8 cellular contexts compared by ENCODE assay signal in genomic region chr17:40547079-40547784, GRCh38. TPM values are rescaled to one million over a fixed set of nuclear protein-coding genes. Genes with fewer than 3 reads are reported as not detected.
A peak's percentile ranks its signal among the peaks of the same experiment; 100 is the strongest.
DNase-seq lines count a peak whose midpoint lies in the region; ATAC-seq and TF ChIP-seq lines count a peak whose summit lies in the region.

No MANE protein-coding gene starts in this region.

- intact Hi-C loops in transverse colon (cut with DNase I; ENCODE audit: low total_unique reads): no loop called here

- peak overlapping the region in 1 of 2 donors; percentile 46 for H3K9ac ChIP-seq in liver (ENCODE audit: low read depth in 1 of 2, low read length in 2 of 2)

- DNase-seq in NCI-H345 (lab: John Stamatoyannopoulos, UW) (peak; percentile 98), transverse colon (peak; percentile 13), midbrain (lab: John Stamatoyannopoulos, UW) (no peak), GM13977 (ENCODE audit: low spot score) (no peak)
- peak; percentile 74 for DNase-seq in activated T-cell treated with anti-CD3 and anti-CD28 coated beads, Interleukin-2, amount 50 U/mL, for 1 hour

- no peak for TF ChIP-seq POLR2A in transverse colon (IDR thresholded peaks at IDR 0.05)

- H3K27me3 ChIP-seq in liver (ENCODE audit: control insufficient read depth in 4 of 4, insufficient read depth in 4 of 4, low read length in 3 of 4) (no peaks in the 10 kb centered on the region), transverse colon (no peaks in the 10 kb centered on the region)

- no peak for TF ChIP-seq CTCF in liver (IDR thresholded peaks at IDR 0.05; ENCODE audit: low read depth, low read length, missing input control)
- TF ChIP-seq CTCF in transverse colon (IDR thresholded peaks at IDR 0.05): no peak
- no peak for TF ChIP-seq CTCF in GM13977 (IDR thresholded peaks at IDR 0.05; ENCODE audit: extremely low read depth, insufficient read depth, missing control alignments)

- in situ Hi-C loops in transverse colon (cut with MboI; ENCODE audit: low pct_ligation_motif_present in 1 of 4, low pct_unique_long_range_greater_than_20kb in 1 of 4, low sequenced_read_pairs in 3 of 4) (loop anchor here in 2 of 4 donors (25.0 kb wide), 1 partner anchor 110 kb away; the partner anchor contains the start of gene IGFBP4 (in 2 of the 2)), GM13977 (cut with MboI; ENCODE audit: low pct_unique_long_range_greater_than_20kb, low sequenced_read_pairs, unreplicated experiment) (no loop called here)

- peaks cover 26 to 62% (median 47%) of the 10 kb centered on the region in 4 donors for H3K4me1 ChIP-seq in liver (ENCODE audit: control insufficient read depth in 4 of 4, insufficient read depth in 4 of 4, low read length in 3 of 4)
- H3K4me1 ChIP-seq in transverse colon: peaks cover 24 to 57% (median 37%) of the 10 kb centered on the region in 4 donors

- peak overlapping the region in 1 of 3 donors; percentile 11 for H3K4me3 ChIP-seq in liver (ENCODE audit: low read depth in 1 of 3, low read length in 3 of 3)
- no peak overlapping the region for H3K4me3 ChIP-seq in transverse colon

- H3K36me3 ChIP-seq in liver (ENCODE audit: control insufficient read depth in 4 of 4, insufficient read depth in 3 of 4, low read depth in 1 of 4, low read length in 3 of 4) (no peaks in the 10 kb centered on the region), transverse colon (no peaks in the 10 kb centered on the region)

- 72% methylated on average over 11 of the region's 11 CpGs for WGBS in liver
- 62% methylated on average over 11 of the region's 11 CpGs; no CpG with 5 or more reads in 1 of the 2 donors for WGBS in transverse colon (ENCODE audit: low coverage in 1 of 2), 2 donors

- TF ChIP-seq RAD21 in liver (IDR thresholded peaks at IDR 0.05): no peak

- peak; percentile 40 for ATAC-seq in GM19463 (IDR thresholded peaks at IDR 0.05; ENCODE audit: unreplicated experiment)
- no peak for ATAC-seq in HG03025 (IDR thresholded peaks at IDR 0.05; ENCODE audit: low FRiP score, unreplicated experiment)

- no peak for TF ChIP-seq EP300 in transverse colon (IDR thresholded peaks at IDR 0.05; ENCODE audit: low read depth)

- H3K9me3 ChIP-seq in liver (ENCODE audit: control insufficient read depth in 4 of 4, low read length in 3 of 4): no peaks in the 10 kb centered on the region
- H3K9me3 ChIP-seq in transverse colon: no peaks in the 10 kb centered on the region

- H3K27ac ChIP-seq in liver (ENCODE audit: low read depth in 1 of 2, low read length in 2 of 2) (peak overlapping the region; percentile 90 to 94), transverse colon (peak overlapping the region; percentile 79 to 87 (median 84))

TF ChIP-seq in liver, 16 proteins besides CTCF, POLR2A, EP300 and RAD21:
- no peak for TF ChIP-seq HNF4A (conservative IDR thresholded peaks at IDR 0.05)
- TF ChIP-seq TAF1 (conservative IDR thresholded peaks at IDR 0.05): no peak
- TF ChIP-seq ATF3 (IDR thresholded peaks at IDR 0.05): no peak
- TF ChIP-seq MAX (IDR thresholded peaks at IDR 0.05): peak; percentile 17
- TF ChIP-seq ZBTB33 (IDR thresholded peaks at IDR 0.05): no peak
- TF ChIP-seq SP1 (IDR thresholded peaks at IDR 0.05): no peak
- no peak for TF ChIP-seq FOXA2 (IDR thresholded peaks at IDR 0.05)
- TF ChIP-seq FOXA1 (IDR thresholded peaks at IDR 0.05): no peak
- TF ChIP-seq NR2F2 (IDR thresholded peaks at IDR 0.05): no peak
- no peak for TF ChIP-seq EGR1 (IDR thresholded peaks at IDR 0.05; ENCODE audit: low read depth in 2 of 2)
- no peak for TF ChIP-seq HNF4G (IDR thresholded peaks at IDR 0.05)
- TF ChIP-seq GABPA (IDR thresholded peaks at IDR 0.05 in 1 of 2, conservative IDR thresholded peaks at IDR 0.05 in 1 of 2): no peak
- no peak for TF ChIP-seq JUND (IDR thresholded peaks at IDR 0.05)
- TF ChIP-seq RXRA (IDR thresholded peaks at IDR 0.05): peak in 1 of 2 donors; percentile 15
- no peak for TF ChIP-seq REST (IDR thresholded peaks at IDR 0.05)
- peak; percentile 90 for TF ChIP-seq YY1 (IDR thresholded peaks at IDR 0.05)

RNA-seq across cellular contexts. Expression of gene CCR7, which starts 18.0 kb away (rescaled TPM):
- total RNA-seq in liver (under 1 TPM; 0.08 to 0.89 TPM), transverse colon (1 to 10 TPM in 2 of 4 donors, under 1 TPM in 1, not detected in 1; 0.14 to 5.4 (median 4.9) TPM)
- polyA plus RNA-seq in liver: under 1 TPM; 0.16 to 0.40 TPM

RNA-seq across cellular contexts. Expression of gene TNS4, which starts 45.8 kb away (rescaled TPM):
- under 1 TPM in 1 of 2 donors, not detected in 1; 0.08 TPM for total RNA-seq in liver
- not detected for polyA plus RNA-seq in liver
- 1 to 10 TPM in 3 of 4 donors, not detected in 1; 1.2 to 4.2 (median 2.5) TPM for total RNA-seq in transverse colon

Comparison
In these comparisons a context has a peak if more than half of its experiments do, and no peak if none do; other contexts are left out.
1. DNase-seq: peak in NCI-H345 (single experiment), activated T-cell treated with anti-CD3 and anti-CD28 coated beads, Interleukin-2, amount 50 U/mL, for 1 hour (single experiment) and transverse colon (single experiment); none in midbrain (single experiment) and GM13977 (single experiment).